ENCODE assay signal across 21 cellular contexts in the genomic region with DNA sequence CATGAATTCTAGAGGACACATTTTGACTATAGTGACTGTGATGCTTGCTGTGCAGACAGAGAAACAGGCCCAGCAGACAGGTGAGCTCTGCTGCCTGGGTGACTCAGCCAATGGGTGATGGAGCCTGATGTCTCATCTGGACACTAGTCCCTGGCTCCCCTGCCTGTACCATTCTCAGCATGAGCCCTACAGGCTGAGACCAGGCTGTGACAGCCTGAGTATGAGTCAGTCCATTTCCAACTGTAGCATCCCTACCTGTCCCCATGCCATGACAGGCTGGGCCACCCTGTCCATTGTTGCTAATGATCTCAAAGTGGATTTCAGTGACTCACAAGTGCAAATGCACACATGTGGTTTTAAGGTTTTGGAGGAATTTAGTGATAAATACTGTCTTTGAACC.
DNase-seq lines count a peak whose midpoint lies in the region; ATAC-seq, FAIRE-seq and TF ChIP-seq lines count a peak whose summit lies in the region.
"Had no signal": no experiment of that assay in that cellular context is flagged by ENCODE, and none has a peak within 500 bp of the region (broad histone marks: within the 10 kb centered on the region; RNA-seq: fewer than 3 reads in every experiment).

No MANE protein-coding gene starts in this region.

- TF ChIP-seq POLR2A in HepG2 (IDR thresholded peaks at IDR 0.05; ENCODE audit: insufficient read depth in 1 of 2, low read depth in 2 of 2, low read length in 2 of 2), result no peak
- TF ChIP-seq POLR2A in right lobe of liver (IDR thresholded peaks at IDR 0.05), result no peak

- H3K27ac ChIP-seq in HepG2 (ENCODE audit: extremely low read length, insufficient read depth, low read length), result no peak overlapping the region
- H3K27ac ChIP-seq in right lobe of liver, result no peak overlapping the region

- no peak for DNase-seq in HepG2 (ENCODE audit: low spot score)
- DNase-seq in right lobe of liver, result no peak
- DNase-seq in SW480 (ENCODE audit: low spot score), result peak; percentile 38
- peak; percentile 42 for DNase-seq in kidney tubule cell (ENCODE audit: low spot score)
- DNase-seq in urothelium cell line (ENCODE audit: low spot score), result peak; percentile 27
- no peak for DNase-seq in hepatic stellate cell (ENCODE audit: low spot score)
- DNase-seq in NCI-H82 (lab: John Stamatoyannopoulos, UW), result no peak
- no peak for DNase-seq in cerebellar nuclear complex (lab: John Stamatoyannopoulos, UW)
- DNase-seq: 8988T; C1 segment of cervical spinal cord; Calu3; CD4-positive, alpha-beta memory T cell; COR-L47; DMS53; DMS79 treated with DMSO at 0.1 percent for 48 hours; GF-D8 had no signal

- FAIRE-seq in HepG2 (lab: Jason Lieb, UNC), result no peak
- FAIRE-seq in urothelium cell line (lab: Jason Lieb, UNC), result peak; percentile 87
- FAIRE-seq: GM12891, GM18507, H54 had no signal

- H3K9me3 ChIP-seq in HepG2 (ENCODE audit: low read length) (no peaks in the 10 kb centered on the region), right lobe of liver (no peaks in the 10 kb centered on the region)
- H3K9me3 ChIP-seq: HAP-1 had no signal

- POLR2A ChIA-PET in HepG2 (lab: Yijun Ruan, JAX), result no interaction called here

- in situ Hi-C loops in HepG2 (cut with HindIII; ENCODE audit: extremely low pct_ligation_motif_present, low pct_unique_long_range_greater_than_20kb), result no loop called here

- H3K4me1 ChIP-seq in HepG2 (ENCODE audit: insufficient read depth, low read length), result no peaks in the 10 kb centered on the region
- no peaks in the 10 kb centered on the region for H3K4me1 ChIP-seq in right lobe of liver
- H3K4me1 ChIP-seq: HAP-1 had no signal

- no peak overlapping the region for H3K4me2 ChIP-seq in HepG2 (ENCODE audit: low read depth, low read length)
- H3K4me2 ChIP-seq: GM23338 had no signal

- intact Hi-C loops in HepG2 (cut with micrococcal nuclease; ENCODE audit: unreplicated experiment), result no loop called here
- intact Hi-C loops in right lobe of liver (cut with DNase I), result no loop called here

- H3K9ac ChIP-seq in HepG2 (ENCODE audit: insufficient read depth, low read depth, low read length), result no peak overlapping the region

- H3K79me2 ChIP-seq in HepG2 (ENCODE audit: insufficient read depth, low read length), result no peaks in the 10 kb centered on the region

- no peak overlapping the region for H3K4me3 ChIP-seq in HepG2 (replicated peaks in 1 of 3; ENCODE audit: insufficient read depth in 1 of 3, low read depth in 2 of 3, low read length in 3 of 3)
- H3K4me3 ChIP-seq in right lobe of liver, result no peak overlapping the region
- H3K4me3 ChIP-seq: GM23338, HAP-1 had no signal

- no peak for TF ChIP-seq RAD21 in HepG2 (CRISPR knock-in tag; IDR thresholded peaks at IDR 0.05)

- H4K20me1 ChIP-seq in HepG2 (ENCODE audit: insufficient read depth, low read length), result no peaks in the 10 kb centered on the region

- no TSS peak for BruUV-seq in HepG2 (replicated peaks; lab: Mats Ljungman, UMichigan)

- no peak for TF ChIP-seq CTCF in HepG2 (CRISPR knock-in tag; IDR thresholded peaks at IDR 0.05)
- TF ChIP-seq CTCF in right lobe of liver (IDR thresholded peaks at IDR 0.05), result no peak

- H3K36me3 ChIP-seq in HepG2 (replicated peaks in 1 of 2; ENCODE audit: control insufficient read depth in 1 of 2, insufficient read depth in 2 of 2, low read length in 2 of 2) (no peaks in the 10 kb centered on the region), right lobe of liver (no peaks in the 10 kb centered on the region)
- H3K36me3 ChIP-seq: HAP-1 had no signal

- TF ChIP-seq EP300 in HepG2 (IDR thresholded peaks at IDR 0.05; ENCODE audit: low read depth in 2 of 2, low read length in 2 of 2) (no peak), HepG2 (CRISPR knock-in tag; IDR thresholded peaks at IDR 0.05; ENCODE audit: borderline replicate concordance) (no peak)

- CTCF ChIA-PET in HepG2 (lab: Yijun Ruan, JAX; ENCODE audit: low intra/inter-chr PET ratio, low total read pairs), result no interaction called here

- ATAC-seq in HepG2 (peak; percentile 61), right lobe of liver (no peak)
- ATAC-seq: GM23338 had no signal

- H3K27me3 ChIP-seq in HepG2 (ENCODE audit: control insufficient read depth in 1 of 2, insufficient read depth in 2 of 2, low read length in 2 of 2), result peaks cover 0 to 13% of the 10 kb centered on the region in 2 experiments; a peak in 2 of 5 replicates
- H3K27me3 ChIP-seq in right lobe of liver, result no peaks in the 10 kb centered on the region

- H2AFZ ChIP-seq in HepG2 (ENCODE audit: low read length), result no peak overlapping the region
- H2AFZ ChIP-seq: GM23338 had no signal

TF ChIP-seq in HepG2, 621 proteins besides CTCF, POLR2A, EP300 and RAD21 (continues in another document):
- TF ChIP-seq SP140L (CRISPR knock-in tag; IDR thresholded peaks at IDR 0.05; ENCODE audit: borderline replicate concordance) (no peak), ZFX (CRISPR knock-in tag; IDR thresholded peaks at IDR 0.05; ENCODE audit: low read depth) (no peak), ZNF570 (CRISPR knock-in tag; IDR thresholded peaks at IDR 0.05; ENCODE audit: borderline replicate concordance) (no peak), DMAP1 (CRISPR knock-in tag; IDR thresholded peaks at IDR 0.05) (no peak), PHF5A (CRISPR knock-in tag; IDR thresholded peaks at IDR 0.05; ENCODE audit: low read depth, unreplicated experiment) (no peak), RBM39 (IDR thresholded peaks at IDR 0.05; ENCODE audit: low read depth, low read length, poor library complexity, severe bottlenecking) (no peak), ZNF136 (CRISPR knock-in tag; IDR thresholded peaks at IDR 0.05; ENCODE audit: low read depth) (no peak), KMT2A (CRISPR knock-in tag; IDR thresholded peaks at IDR 0.05) (no peak), NBN (conservative IDR thresholded peaks at IDR 0.05) (no peak), KAT8 (CRISPR knock-in tag; IDR thresholded peaks at IDR 0.05) (no peak), TCF7 (IDR thresholded peaks at IDR 0.05; ENCODE audit: low read depth) (no peak), ZNF101 (CRISPR knock-in tag; IDR thresholded peaks at IDR 0.05; ENCODE audit: borderline replicate concordance, low read depth) (no peak)
- TF ChIP-seq, protein P1, sequence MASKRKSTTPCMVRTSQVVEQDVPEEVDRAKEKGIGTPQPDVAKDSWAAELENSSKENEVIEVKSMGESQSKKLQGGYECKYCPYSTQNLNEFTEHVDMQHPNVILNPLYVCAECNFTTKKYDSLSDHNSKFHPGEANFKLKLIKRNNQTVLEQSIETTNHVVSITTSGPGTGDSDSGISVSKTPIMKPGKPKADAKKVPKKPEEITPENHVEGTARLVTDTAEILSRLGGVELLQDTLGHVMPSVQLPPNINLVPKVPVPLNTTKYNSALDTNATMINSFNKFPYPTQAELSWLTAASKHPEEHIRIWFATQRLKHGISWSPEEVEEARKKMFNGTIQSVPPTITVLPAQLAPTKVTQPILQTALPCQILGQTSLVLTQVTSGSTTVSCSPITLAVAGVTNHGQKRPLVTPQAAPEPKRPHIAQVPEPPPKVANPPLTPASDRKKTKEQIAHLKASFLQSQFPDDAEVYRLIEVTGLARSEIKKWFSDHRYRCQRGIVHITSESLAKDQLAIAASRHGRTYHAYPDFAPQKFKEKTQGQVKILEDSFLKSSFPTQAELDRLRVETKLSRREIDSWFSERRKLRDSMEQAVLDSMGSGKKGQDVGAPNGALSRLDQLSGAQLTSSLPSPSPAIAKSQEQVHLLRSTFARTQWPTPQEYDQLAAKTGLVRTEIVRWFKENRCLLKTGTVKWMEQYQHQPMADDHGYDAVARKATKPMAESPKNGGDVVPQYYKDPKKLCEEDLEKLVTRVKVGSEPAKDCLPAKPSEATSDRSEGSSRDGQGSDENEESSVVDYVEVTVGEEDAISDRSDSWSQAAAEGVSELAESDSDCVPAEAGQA (IDR thresholded peaks at IDR 0.05; ENCODE audit: low read depth), result no peak
- TF ChIP-seq, protein P1 (CRISPR knock-in tag; IDR thresholded peaks at IDR 0.05; ENCODE audit: borderline replicate concordance), result no peak
- TF ChIP-seq, protein P2, sequence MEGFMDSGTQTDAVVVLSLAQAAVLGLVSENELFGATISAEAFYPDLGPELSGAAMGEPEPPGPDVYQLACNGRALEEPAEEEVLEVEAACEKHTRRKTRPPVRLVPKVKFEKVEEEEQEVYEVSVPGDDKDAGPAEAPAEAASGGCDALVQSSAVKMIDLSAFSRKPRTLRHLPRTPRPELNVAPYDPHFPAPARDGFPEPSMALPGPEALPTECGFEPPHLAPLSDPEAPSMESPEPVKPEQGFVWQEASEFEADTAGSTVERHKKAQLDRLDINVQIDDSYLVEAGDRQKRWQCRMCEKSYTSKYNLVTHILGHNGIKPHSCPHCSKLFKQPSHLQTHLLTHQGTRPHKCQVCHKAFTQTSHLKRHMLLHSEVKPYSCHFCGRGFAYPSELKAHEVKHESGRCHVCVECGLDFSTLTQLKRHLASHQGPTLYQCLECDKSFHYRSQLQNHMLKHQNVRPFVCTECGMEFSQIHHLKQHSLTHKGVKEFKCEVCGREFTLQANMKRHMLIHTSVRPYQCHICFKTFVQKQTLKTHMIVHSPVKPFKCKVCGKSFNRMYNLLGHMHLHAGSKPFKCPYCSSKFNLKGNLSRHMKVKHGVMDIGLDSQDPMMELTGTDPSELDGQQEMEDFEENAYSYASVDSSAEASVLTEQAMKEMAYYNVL (CRISPR knock-in tag; IDR thresholded peaks at IDR 0.05; ENCODE audit: borderline replicate concordance), result no peak

Comparison
In these comparisons a context has a peak if more than half of its experiments do, and no peak if none do; other contexts are left out.
1. DNase-seq: peak in SW480 (single experiment), kidney tubule cell (single experiment) and urothelium cell line (single experiment); none in HepG2 (single experiment), right lobe of liver (0 of 3), hepatic stellate cell (single experiment), NCI-H82 (single experiment) and cerebellar nuclear complex (0 of 2).